Comparison of ENCODE assay signal across 1 cellular context in the genomic region with DNA sequence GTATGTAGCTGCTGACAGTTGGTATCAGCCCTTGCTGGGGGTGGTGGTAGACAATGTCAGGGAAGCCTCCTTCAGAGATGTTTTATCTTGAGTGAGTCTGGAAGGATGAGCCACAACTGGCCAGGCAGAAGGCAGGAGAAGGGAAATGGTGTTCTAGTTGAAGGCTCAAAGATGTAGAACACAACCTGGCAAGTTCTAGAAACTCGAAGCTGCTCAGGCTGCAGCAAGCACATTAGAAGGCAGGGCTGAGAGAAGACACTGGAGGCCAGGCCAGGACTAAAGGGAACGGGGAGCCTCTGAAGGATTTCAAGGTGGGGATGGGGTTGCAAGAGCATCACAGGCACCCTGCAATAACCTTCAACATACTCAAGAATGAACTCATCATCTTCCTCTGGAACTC.
TF ChIP-seq lines count a peak whose summit lies in the region.

No MANE protein-coding gene starts in this region.

TF ChIP-seq in IMR-90, 13 proteins besides CTCF, POLR2A, EP300 and RAD21 (continued from another document):
- TF ChIP-seq MXI1 (IDR thresholded peaks at IDR 0.05; ENCODE audit: borderline replicate concordance, low read depth, low read length), result no peak
- TF ChIP-seq RCOR1 (IDR thresholded peaks at IDR 0.05; ENCODE audit: insufficient replicate concordance, low read length), result no peak
- no peak for TF ChIP-seq MAFK (IDR thresholded peaks at IDR 0.05; ENCODE audit: low read depth, low read length)
- TF ChIP-seq, protein P1, sequence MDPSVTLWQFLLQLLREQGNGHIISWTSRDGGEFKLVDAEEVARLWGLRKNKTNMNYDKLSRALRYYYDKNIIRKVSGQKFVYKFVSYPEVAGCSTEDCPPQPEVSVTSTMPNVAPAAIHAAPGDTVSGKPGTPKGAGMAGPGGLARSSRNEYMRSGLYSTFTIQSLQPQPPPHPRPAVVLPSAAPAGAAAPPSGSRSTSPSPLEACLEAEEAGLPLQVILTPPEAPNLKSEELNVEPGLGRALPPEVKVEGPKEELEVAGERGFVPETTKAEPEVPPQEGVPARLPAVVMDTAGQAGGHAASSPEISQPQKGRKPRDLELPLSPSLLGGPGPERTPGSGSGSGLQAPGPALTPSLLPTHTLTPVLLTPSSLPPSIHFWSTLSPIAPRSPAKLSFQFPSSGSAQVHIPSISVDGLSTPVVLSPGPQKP (IDR thresholded peaks at IDR 0.05; ENCODE audit: borderline replicate concordance, low read depth, low read length), result no peak
